ENCODE assay signal across 18 cellular contexts in the genomic region with DNA sequence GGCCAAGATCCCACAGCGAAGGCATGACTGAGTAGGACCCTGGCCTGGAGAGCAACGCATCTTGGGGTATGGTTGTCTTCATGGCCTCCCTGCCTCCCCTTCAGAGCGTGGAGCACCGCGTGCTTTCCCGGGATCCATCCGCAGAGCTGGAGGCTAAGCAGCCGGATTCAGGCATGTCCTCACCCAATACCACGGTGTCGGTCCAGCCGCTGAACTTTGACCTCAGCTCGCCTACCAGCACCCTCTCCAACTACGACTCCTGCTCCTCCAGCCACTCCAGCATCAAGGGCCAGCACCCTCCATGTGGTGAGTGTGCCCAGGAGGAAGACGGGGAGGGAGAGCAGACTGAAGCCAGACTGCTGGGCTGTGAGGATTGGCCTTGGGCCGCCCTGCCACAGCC. TPM values are rescaled to one million over a fixed set of nuclear protein-coding genes. Genes with fewer than 3 reads are reported as not detected.
"Had no signal": no experiment of that assay in that cellular context is flagged by ENCODE, and none has a peak within 500 bp of the region (broad histone marks: within the 10 kb centered on the region; RNA-seq: fewer than 3 reads in every experiment).

No MANE protein-coding gene starts in this region.

- H3K9me3 ChIP-seq: colonic mucosa, gastrocnemius medialis, mucosa of descending colon, stomach, thyroid gland had no signal

- H3K36me3 ChIP-seq: colonic mucosa, gastrocnemius medialis, stomach, thyroid gland had no signal

- H3K4me3 ChIP-seq: colonic mucosa, gastrocnemius medialis, lung, mucosa of descending colon, stomach, thyroid gland had no signal

- H3K4me1 ChIP-seq: parathyroid adenoma had no signal

- H3K9ac ChIP-seq: parathyroid adenoma had no signal

- ATAC-seq: gastrocnemius medialis; natural killer cell treated with Interleukin-12 subunit alpha and Interleukin-12 subunit beta and Interleukin-15 and Interleukin-18, amount 100 ng/mL, for 72 hours; sciatic nerve had no signal

- H2AFZ ChIP-seq: parathyroid adenoma had no signal

- H3K79me2 ChIP-seq: parathyroid adenoma had no signal

- DNase-seq: effector CD8-positive, alpha-beta T cell; gastrocnemius medialis; hippocampal formation; immature natural killer cell; naive B cell had no signal

- H3K27ac ChIP-seq: colonic mucosa, epithelial cell of prostate, gastrocnemius medialis, parathyroid adenoma, stomach, thyroid gland had no signal

RNA-seq across cellular contexts. Expression of gene ESPN, which starts 19.8 kb away (rescaled TPM):
- total RNA-seq: osteoblast had no signal
- polyA plus RNA-seq: immature natural killer cell had no signal

RNA-seq across cellular contexts. Expression of gene HES2, which starts 24.7 kb away (rescaled TPM):
- total RNA-seq: endodermal cell; liver; natural killer cell treated with Interleukin-12 subunit alpha and Interleukin-12 subunit beta and Interleukin-15 and Interleukin-18, amount 100 ng/mL, for 72 hours; osteoblast; sciatic nerve; temporal lobe; thyroid gland had no signal
- polyA plus RNA-seq: immature natural killer cell had no signal
